Comparison of ENCODE assay signal across 1 cellular context in genomic region chr6:33425668-33426577, GRCh38.
A peak's percentile ranks its signal among the peaks of the same experiment; 100 is the strongest.
TF ChIP-seq lines count a peak whose summit lies in the region.

No MANE protein-coding gene starts in this region.

TF ChIP-seq in K562, 482 proteins besides CTCF, POLR2A, EP300 and RAD21 (continued from another document):
- TF ChIP-seq ZNF740 (CRISPR knock-in tag; IDR thresholded peaks at IDR 0.05) (peak; percentile 92), ZNF740 (tag; IDR thresholded peaks at IDR 0.05) (peak in 1 of 2 experiments; percentile 93; a peak in 2 of 4 replicates), PHF21A (IDR thresholded peaks at IDR 0.05; ENCODE audit: borderline replicate concordance, low read depth) (no peak), ZNF408 (CRISPR knock-in tag; IDR thresholded peaks at IDR 0.05; ENCODE audit: low read depth) (no peak), THRA (IDR thresholded peaks at IDR 0.05) (no peak), GATAD2A (IDR thresholded peaks at IDR 0.05) (no peak), MBD2 (IDR thresholded peaks at IDR 0.05; ENCODE audit: borderline replicate concordance, low read depth) (no peak), MLLT1 (IDR thresholded peaks at IDR 0.05) (no peak; a peak in 1 of 4 replicates), FIP1L1 (IDR thresholded peaks at IDR 0.05; ENCODE audit: low read depth, low read length, poor library complexity, severe bottlenecking) (no peak), CBFA2T3 (IDR thresholded peaks at IDR 0.05) (no peak), BRD4 (IDR thresholded peaks at IDR 0.05) (no peak), TFE3 (CRISPR knock-in tag; IDR thresholded peaks at IDR 0.05) (no peak), ZBTB1 (CRISPR knock-in tag; IDR thresholded peaks at IDR 0.05; ENCODE audit: borderline replicate concordance, low read depth) (no peak; the same call in 1 of the 2 replicates), SOX6 (IDR thresholded peaks at IDR 0.05) (no peak), RHOXF2B (CRISPR knock-in tag; conservative IDR thresholded peaks at IDR 0.05) (no peak), U2AF2 (optimal IDR thresholded peaks at IDR 0.05; ENCODE audit: low read depth, low read length) (no peak), SIN3A (IDR thresholded peaks at IDR 0.05; ENCODE audit: borderline replicate concordance in 2 of 2, control insufficient read depth in 1 of 2, low read depth in 2 of 2, low read length in 2 of 2) (peak; percentile 84 to 87; a peak in 3 of 4 replicates), ZNF766 (CRISPR knock-in tag; conservative IDR thresholded peaks at IDR 0.05) (0 out of 2 replicates have a peak, but pooled peaks have one; percentile 30), TCF7 (IDR thresholded peaks at IDR 0.05; ENCODE audit: borderline replicate concordance) (0 out of 2 replicates have a peak, but pooled peaks have one; percentile 11), SMARCB1 (IDR thresholded peaks at IDR 0.05; ENCODE audit: insufficient read length, low read depth) (no peak), MEF2D (tag; conservative IDR thresholded peaks at IDR 0.05; ENCODE audit: low read depth) (no peak), ZFP36 (IDR thresholded peaks at IDR 0.05; ENCODE audit: low read depth, low read length, partially characterized antibody) (no peak), BCL6 (CRISPR knock-in tag; IDR thresholded peaks at IDR 0.05) (no peak), CTBP1 (IDR thresholded peaks at IDR 0.05; ENCODE audit: borderline replicate concordance) (peak; percentile 44; the same call in 1 of the 2 replicates)
